ENCODE assay signal across 9 cellular contexts in genomic region chr10:8049151-8049873, GRCh38. TPM values are rescaled to one million over a fixed set of nuclear protein-coding genes. Genes with fewer than 3 reads are reported as not detected.
DNase-seq lines count a peak whose midpoint lies in the region; ATAC-seq and TF ChIP-seq lines count a peak whose summit lies in the region.
"Had no signal": no experiment of that assay in that cellular context is flagged by ENCODE, and none has a peak within 500 bp of the region (broad histone marks: within the 10 kb centered on the region; RNA-seq: fewer than 3 reads in every experiment).

No MANE protein-coding gene starts in this region.

- H2BK12ac ChIP-seq in trophoblast cell (ENCODE audit: low read length): peak overlapping the region; percentile 33

- 1% methylated on average over 48 of the region's 49 CpGs; no CpG with 5 or more reads in 1 of the 2 experiments for WGBS in endodermal cell (ENCODE audit: insufficient coverage in 1 of 2, insufficient read length in 1 of 2), 2 experiments
- WGBS in trophoblast cell (ENCODE audit: extremely low coverage, insufficient coverage, insufficient read length): no CpG with 5 or more reads among the region's 49 CpGs

- TF ChIP-seq CTCF in endodermal cell (conservative IDR thresholded peaks at IDR 0.05): no peak

- H2AFZ ChIP-seq in trophoblast cell (ENCODE audit: insufficient read depth, low read length, poor library complexity): no peak overlapping the region

- H3K9me3 ChIP-seq in ES-I3 (ENCODE audit: control insufficient read depth, insufficient read depth, low read length) (no peaks in the 10 kb centered on the region), MG63 (no peaks in the 10 kb centered on the region), endodermal cell (ENCODE audit: control insufficient read depth, low read length) (no peaks in the 10 kb centered on the region), trophoblast cell (ENCODE audit: insufficient read depth, low read depth, low read length) (no peaks in the 10 kb centered on the region)

- H2BK5ac ChIP-seq in trophoblast cell (ENCODE audit: low read depth, low read length, poor library complexity): peak overlapping the region; percentile 92

- H3K27me3 Mint-ChIP-seq in endodermal cell (ENCODE audit: insufficient read depth): peaks cover 73% of the 10 kb centered on the region

- H3K23ac ChIP-seq in trophoblast cell (ENCODE audit: low read length): no peak overlapping the region

- no peaks in the 10 kb centered on the region for H3K36me3 Mint-ChIP-seq in endodermal cell (ENCODE audit: low read depth)

- H3K4me1 Mint-ChIP-seq in endodermal cell: peaks cover 43% of the 10 kb centered on the region

- H3K4me2 ChIP-seq in trophoblast cell (ENCODE audit: low read length): peak overlapping the region; percentile 91

- H3K27ac ChIP-seq in endodermal cell (ENCODE audit: low read depth, low read length) (no peak overlapping the region), trophoblast cell (ENCODE audit: low read depth, low read length) (peak overlapping the region; percentile 96)

- no peak for ATAC-seq in GM19455 (IDR thresholded peaks at IDR 0.05; ENCODE audit: unreplicated experiment)
- no peak for ATAC-seq in HG03460 (IDR thresholded peaks at IDR 0.05; ENCODE audit: unreplicated experiment)

- H4K91ac ChIP-seq in trophoblast cell (ENCODE audit: low read depth, low read length): peak overlapping the region; percentile 99

- H3K27me3 ChIP-seq in MG63 (peaks cover 38% of the 10 kb centered on the region), endodermal cell (ENCODE audit: control insufficient read depth, insufficient read depth, low read length, poor library complexity, severe bottlenecking) (peaks cover 69% of the 10 kb centered on the region), trophoblast cell (ENCODE audit: insufficient read depth, low read length) (peaks cover 35% of the 10 kb centered on the region)

- H3K9ac ChIP-seq in ES-I3 (ENCODE audit: low read depth, low read length): peak overlapping the region; percentile 46; the same call in 1 of the 2 replicates
- H3K9ac ChIP-seq in endodermal cell (ENCODE audit: extremely low read depth, low read length, poor library complexity, severe bottlenecking): peak overlapping the region; percentile 38
- H3K9ac ChIP-seq in trophoblast cell (ENCODE audit: low read length): peak overlapping the region; percentile 89

- peak overlapping the region; percentile 70 for H4K12ac ChIP-seq in trophoblast cell (ENCODE audit: low read depth, low read length)

- no peaks in the 10 kb centered on the region for H3K9me3 Mint-ChIP-seq in endodermal cell

- H3K4me3 Mint-ChIP-seq in endodermal cell: peak overlapping the region; percentile 86

- peak overlapping the region; percentile 90 for H3K18ac ChIP-seq in trophoblast cell (ENCODE audit: low read length)

- H3K36me3 ChIP-seq in ES-I3 (ENCODE audit: insufficient read depth, low read length) (no peaks in the 10 kb centered on the region), MG63 (no peaks in the 10 kb centered on the region), endodermal cell (ENCODE audit: control insufficient read depth, insufficient read depth, low read length) (no peaks in the 10 kb centered on the region), trophoblast cell (ENCODE audit: control insufficient read depth in 1 of 2, insufficient read depth in 2 of 2, low read length in 2 of 2) (no peaks in the 10 kb centered on the region)

- peaks cover 22% of the 10 kb centered on the region for H3K4me1 ChIP-seq in ES-I3 (ENCODE audit: insufficient read depth, low read length)
- peaks cover 18% of the 10 kb centered on the region for H3K4me1 ChIP-seq in endodermal cell (ENCODE audit: control insufficient read depth, insufficient read depth, low read length)
- peaks cover 19 to 33% of the 10 kb centered on the region in 2 experiments for H3K4me1 ChIP-seq in trophoblast cell (ENCODE audit: control insufficient read depth in 1 of 2, insufficient read depth in 2 of 2, low read length in 2 of 2)

- H3K14ac ChIP-seq in trophoblast cell (ENCODE audit: low read length): peak overlapping the region; percentile 88

- peak overlapping the region; percentile 61 for H3K27ac Mint-ChIP-seq in endodermal cell

- peak overlapping the region; percentile 96 for H3K4ac ChIP-seq in trophoblast cell (ENCODE audit: low read depth, low read length)

- H3K4me3 ChIP-seq in MG63 (peak overlapping the region; percentile 49), endodermal cell (ENCODE audit: low read length) (peak overlapping the region; percentile 79), trophoblast cell (ENCODE audit: low read depth, low read length) (peak overlapping the region; percentile 84)

- H2BK120ac ChIP-seq in trophoblast cell (ENCODE audit: insufficient read depth, low read length, poor library complexity): peak overlapping the region; percentile 94

- H3K79me2 ChIP-seq in trophoblast cell (ENCODE audit: control insufficient read depth, insufficient read depth, low read length, poor library complexity): peaks cover 35% of the 10 kb centered on the region

- peaks cover 52% of the 10 kb centered on the region for H3K79me1 ChIP-seq in trophoblast cell (ENCODE audit: low read length)

- DNase-seq in MG63 (no peak), endodermal cell (peak; percentile 88), trophoblast cell (peak; percentile 34 to 53), LoVo (ENCODE audit: low spot score) (no peak), NCI-H1436 treated with DMSO at 0.1 percent for 48 hours (lab: John Stamatoyannopoulos, UW) (no peak)
- DNase-seq: foreskin melanocyte had no signal

- peak overlapping the region; percentile 86 for H4K8ac ChIP-seq in trophoblast cell (ENCODE audit: low read depth, low read length)

- H2AK5ac ChIP-seq in trophoblast cell (ENCODE audit: low read length): peak overlapping the region; percentile 57

RNA-seq across cellular contexts. Expression of gene GATA3, which starts 5.2 kb away (rescaled TPM):
- not detected in 2 replicates for total RNA-seq in MG63 (2014; rRNA removed; shearing (Covaris generic); ENCODE audit: low replicate concordance)
- 100 to 1,000 TPM in 1 of 2 donors, 10 to 100 TPM in 1; 51.3 to 103 TPM for total RNA-seq in endodermal cell
- 6.0 TPM for polyA plus RNA-seq in endodermal cell (2013, experiment 1 of 2)
- 6.7 TPM for polyA plus RNA-seq in endodermal cell (2013, experiment 2 of 2)
- polyA plus RNA-seq in trophoblast cell (2013): 366 and 392 TPM in 2 replicates

Comparison
In these comparisons a context has a peak if more than half of its experiments do, and no peak if none do; other contexts are left out.
1. H3K9ac ChIP-seq: peak in every context shown above with its lines; median percentile 89 in trophoblast cell; 46 in ES-I3; 38 in endodermal cell.
2. DNase-seq: peak in endodermal cell (single experiment) and trophoblast cell (2 of 2); none in MG63 (single experiment), LoVo (single experiment) and NCI-H1436 treated with DMSO at 0.1 percent for 48 hours (single experiment).
3. RNA of gene GATA3, which starts 5.2 kb away (total RNA-seq): 51.3 to 103 TPM in endodermal cell; not detected in MG63; every median in the first group is over 10 times any median in the second.
4. Peak in every context shown above with its lines, with median percentiles within 50 percentile points of each other: H3K4me3 ChIP-seq.